8 cellular contexts compared by ENCODE assay signal in genomic region chr20:63625771-63626423, GRCh38. TPM values are rescaled to one million over a fixed set of nuclear protein-coding genes. Genes with fewer than 3 reads are reported as not detected.
A peak's percentile ranks its signal among the peaks of the same experiment; 100 is the strongest.
DNase-seq lines count a peak whose midpoint lies in the region; ATAC-seq and TF ChIP-seq lines count a peak whose summit lies in the region.

No MANE protein-coding gene starts in this region.

- H3K9me3 ChIP-seq in SK-N-SH (no peaks in the 10 kb centered on the region), RWPE2 (ENCODE audit: severe bottlenecking) (no peaks in the 10 kb centered on the region), upper lobe of left lung (no peaks in the 10 kb centered on the region)

- 49% methylated on average over 13 of the region's 36 CpGs for WGBS in SK-N-SH (ENCODE audit: low lambda C conversion rate)
- 25 to 26% methylated on average over 18 to 20 of the region's 36 CpGs for WGBS in upper lobe of left lung, 2 donors

- H3K4me1 ChIP-seq in SK-N-SH (ENCODE audit: control insufficient read depth in 1 of 2, insufficient read depth in 2 of 2, low read depth in 1 of 2, low read length in 1 of 2) (peaks cover 6 to 8% of the 10 kb centered on the region in 2 experiments; a peak in 2 of 4 replicates), RWPE2 (ENCODE audit: insufficient read depth, poor library complexity, severe bottlenecking) (peaks cover 6% of the 10 kb centered on the region), upper lobe of left lung (peaks cover 17 to 49% (median 23%) of the 10 kb centered on the region in 4 donors)

- H3K4me2 ChIP-seq in SK-N-SH: peak overlapping the region; percentile 98

- H3F3A ChIP-seq in SK-N-SH (replicated peaks; ENCODE audit: insufficient read depth): no peaks in the 10 kb centered on the region

- no peaks in the 10 kb centered on the region for H3K9me2 ChIP-seq in SK-N-SH

- peak overlapping the region; percentile 96 for H3K9ac ChIP-seq in SK-N-SH

- no peak for TF ChIP-seq EP300 in SK-N-SH (IDR thresholded peaks at IDR 0.05; ENCODE audit: borderline replicate concordance in 1 of 2, low read depth in 1 of 2, low read length in 1 of 2)
- no peak for TF ChIP-seq EP300 in upper lobe of left lung (IDR thresholded peaks at IDR 0.05)

- H4K20me1 ChIP-seq in SK-N-SH (ENCODE audit: insufficient read depth): no peaks in the 10 kb centered on the region

- peak overlapping the region; percentile 98 for H3K27ac Mint-ChIP-seq in memory B cell

- H3K4me3 Mint-ChIP-seq in memory B cell: peak overlapping the region; percentile 81

- TF ChIP-seq RAD21 in SK-N-SH (IDR thresholded peaks at IDR 0.05; ENCODE audit: low read length): no peak

- H2AFZ ChIP-seq in SK-N-SH (ENCODE audit: low read depth): no peak overlapping the region

- CTCF ChIA-PET in SK-N-SH (lab: Yijun Ruan, JAX): interaction anchor here (1.1 to 1.2 kb wide), 2 partner anchors 82 to 88 kb away, joined by 3 read pairs; no protein-coding TSS in a partner anchor

- H3K27ac ChIP-seq in SK-N-SH (ENCODE audit: low read depth in 2 of 2, low read length in 1 of 2): peak overlapping the region; percentile 52 to 90; a peak in 3 of 4 replicates
- peak overlapping the region; percentile 84 for H3K27ac ChIP-seq in RWPE2 (ENCODE audit: poor library complexity, severe bottlenecking)
- peak overlapping the region; percentile 93 for H3K27ac ChIP-seq in cingulate gyrus (ENCODE audit: low read depth, low read length)
- H3K27ac ChIP-seq in upper lobe of left lung: peak overlapping the region; percentile 95 to 99 (median 97)

- H3K36me3 Mint-ChIP-seq in memory B cell: peaks cover 10% of the 10 kb centered on the region

- TF ChIP-seq POLR2A in upper lobe of left lung (IDR thresholded peaks at IDR 0.05): no peak

- peaks cover 62% of the 10 kb centered on the region for H3K79me2 ChIP-seq in SK-N-SH (ENCODE audit: insufficient read depth)

- peaks cover 33% of the 10 kb centered on the region for H3K4me1 Mint-ChIP-seq in memory B cell

- H3K27me3 Mint-ChIP-seq in memory B cell: no peaks in the 10 kb centered on the region

- H3K36me3 ChIP-seq in SK-N-SH (replicated peaks in 1 of 2; ENCODE audit: control insufficient read depth in 1 of 2, insufficient read depth in 2 of 2, low read length in 1 of 2) (no peaks in the 10 kb centered on the region), RWPE2 (ENCODE audit: low read depth) (peaks cover 15% of the 10 kb centered on the region; the same call in 1 of the 2 replicates), upper lobe of left lung (peaks cover 0 to 5% (median 0%) of the 10 kb centered on the region in 4 donors)

- ATAC-seq in SK-N-SH treated with all-trans-retinoic acid at 6 μM for 48 hours (no peak), RWPE2 (ENCODE audit: low read depth) (no peak), memory B cell (ENCODE audit: low read depth) (peak; percentile 16), upper lobe of left lung (ENCODE audit: low FRiP score in 2 of 2) (no peak)

- H3K9me3 Mint-ChIP-seq in memory B cell: no peaks in the 10 kb centered on the region

- DNase-seq in SK-N-SH (peak; percentile 67), RWPE2 (ENCODE audit: low spot score) (peak; percentile 87), memory B cell (ENCODE audit: low spot score in 2 of 2) (no peak), upper lobe of left lung (peak in 1 of 2 donors; percentile 89), dedifferentiated amniotic fluid mesenchymal stem cell (ENCODE audit: extremely low spot score) (no peak), GOT3 (lab: John Stamatoyannopoulos, UW) (no peak)

- H3K27me3 ChIP-seq in SK-N-SH (ENCODE audit: insufficient read depth) (no peaks in the 10 kb centered on the region), RWPE2 (ENCODE audit: insufficient read depth, poor library complexity, severe bottlenecking) (no peaks in the 10 kb centered on the region), upper lobe of left lung (no peaks in the 10 kb centered on the region)

- TF ChIP-seq CTCF in SK-N-SH (IDR thresholded peaks at IDR 0.05) (no peak), RWPE2 (IDR thresholded peaks at IDR 0.05; ENCODE audit: poor library complexity, severe bottlenecking) (no peak), upper lobe of left lung (IDR thresholded peaks at IDR 0.05) (no peak)

- peak overlapping the region; percentile 63 to 76 for H3K4me3 ChIP-seq in SK-N-SH (ENCODE audit: low read depth in 2 of 2, low read length in 1 of 2)
- H3K4me3 ChIP-seq in RWPE2 (ENCODE audit: severe bottlenecking): peak overlapping the region; percentile 76
- peak overlapping the region; percentile 70 to 100 (median 89) for H3K4me3 ChIP-seq in upper lobe of left lung

- POLR2A ChIA-PET in SK-N-SH (lab: Yijun Ruan, JAX): no interaction called here

TF ChIP-seq in SK-N-SH, 30 proteins besides CTCF, POLR2A, EP300 and RAD21 (continues in another document):
- TF ChIP-seq ZBTB33 (IDR thresholded peaks at IDR 0.05; ENCODE audit: borderline replicate concordance, low read depth) (no peak), JUND (IDR thresholded peaks at IDR 0.05) (no peak)

TF ChIP-seq in SK-N-SH treated with all-trans-retinoic acid at 6 μM for 48 hours, 23 proteins besides CTCF, POLR2A, EP300 and RAD21:
- TF ChIP-seq ZNF565 (CRISPR knock-in tag; conservative IDR thresholded peaks at IDR 0.05; ENCODE audit: low read depth) (no peak), ZC3H10 (CRISPR knock-in tag; IDR thresholded peaks at IDR 0.05) (no peak), CSDC2 (CRISPR knock-in tag; IDR thresholded peaks at IDR 0.05) (no peak), CSRNP3 (CRISPR knock-in tag; IDR thresholded peaks at IDR 0.05) (no peak), GLIS3 (CRISPR knock-in tag; IDR thresholded peaks at IDR 0.05) (no peak), ZNF8 (CRISPR knock-in tag; IDR thresholded peaks at IDR 0.05) (no peak), PPARA (CRISPR knock-in tag; IDR thresholded peaks at IDR 0.05; ENCODE audit: borderline replicate concordance) (no peak), TCF4 (CRISPR knock-in tag; IDR thresholded peaks at IDR 0.05; ENCODE audit: borderline replicate concordance) (no peak), POU6F1 (CRISPR knock-in tag; IDR thresholded peaks at IDR 0.05; ENCODE audit: borderline replicate concordance, low read depth) (no peak), ZNF70 (CRISPR knock-in tag; IDR thresholded peaks at IDR 0.05) (no peak), RARB (CRISPR knock-in tag; IDR thresholded peaks at IDR 0.05) (no peak), ISL1 (CRISPR knock-in tag; IDR thresholded peaks at IDR 0.05) (no peak), ESRRG (CRISPR knock-in tag; IDR thresholded peaks at IDR 0.05) (no peak)

RNA-seq across cellular contexts. Expression of gene GMEB2, which starts 1.0 kb away (rescaled TPM):
- polyA plus RNA-seq in SK-N-SH (2012; rRNA removed): 5.6 and 6.5 TPM in 2 replicates
- 3.2 and 4.9 TPM in 2 replicates for polyA plus RNA-seq in SK-N-SH (2012; cell fraction: cytosol; rRNA removed)
- 9.9 and 10.9 TPM in 2 replicates for polyA plus RNA-seq in SK-N-SH (2012; cell fraction: nucleus; rRNA removed)
- 10 to 100 TPM; 10.1 to 12.9 (median 12.4) TPM for total RNA-seq in upper lobe of left lung

RNA-seq across cellular contexts. Expression of gene STMN3, which starts 27.3 kb away (rescaled TPM):
- 89.8 and 111 TPM in 2 replicates for polyA plus RNA-seq in SK-N-SH (2012; rRNA removed)
- 58.5 and 83.6 TPM in 2 replicates for polyA plus RNA-seq in SK-N-SH (2012; cell fraction: cytosol; rRNA removed)
- 103 and 122 TPM in 2 replicates for polyA plus RNA-seq in SK-N-SH (2012; cell fraction: nucleus; rRNA removed)
- total RNA-seq in upper lobe of left lung: 10 to 100 TPM in 3 of 6 donors, 1 to 10 TPM in 3; 2.1 to 16.5 (median 9.1) TPM

RNA-seq across cellular contexts. Expression of gene RTEL1, which starts 32.2 kb away (rescaled TPM):
- 9.9 and 12.9 TPM in 2 replicates for polyA plus RNA-seq in SK-N-SH (2012; rRNA removed)
- polyA plus RNA-seq in SK-N-SH (2012; cell fraction: cytosol; rRNA removed): 1.5 and 2.4 TPM in 2 replicates
- 82.0 and 145 TPM in 2 replicates for polyA plus RNA-seq in SK-N-SH (2012; cell fraction: nucleus; rRNA removed)
- total RNA-seq in upper lobe of left lung: 10 to 100 TPM in 5 of 6 donors, 1 to 10 TPM in 1; 8.6 to 73.3 (median 32.5) TPM

RNA-seq across cellular contexts. Expression of gene HELZ2, which starts 51.9 kb away (rescaled TPM):
- 5.5 and 7.6 TPM in 2 replicates for polyA plus RNA-seq in SK-N-SH (2012; rRNA removed)
- polyA plus RNA-seq in SK-N-SH (2012; cell fraction: cytosol; rRNA removed): 1.8 and 3.5 TPM in 2 replicates
- polyA plus RNA-seq in SK-N-SH (2012; cell fraction: nucleus; rRNA removed): 10.9 and 12.8 TPM in 2 replicates
- total RNA-seq in upper lobe of left lung: 100 to 1,000 TPM in 1 of 6 donors, 10 to 100 TPM in 5; 40.1 to 102 (median 56.6) TPM

Comparison
In these comparisons a context has a peak if more than half of its experiments do, and no peak if none do; other contexts are left out.
1. DNase-seq: peak in SK-N-SH (single experiment) and RWPE2 (single experiment); none in memory B cell (0 of 2), dedifferentiated amniotic fluid mesenchymal stem cell (single experiment) and GOT3 (single experiment).
2. Peak in every context shown above with its lines, with median percentiles within 50 percentile points of each other: H3K27ac ChIP-seq and H3K4me3 ChIP-seq.